Comparison of ENCODE assay signal across 11 cellular contexts in the genomic region with DNA sequence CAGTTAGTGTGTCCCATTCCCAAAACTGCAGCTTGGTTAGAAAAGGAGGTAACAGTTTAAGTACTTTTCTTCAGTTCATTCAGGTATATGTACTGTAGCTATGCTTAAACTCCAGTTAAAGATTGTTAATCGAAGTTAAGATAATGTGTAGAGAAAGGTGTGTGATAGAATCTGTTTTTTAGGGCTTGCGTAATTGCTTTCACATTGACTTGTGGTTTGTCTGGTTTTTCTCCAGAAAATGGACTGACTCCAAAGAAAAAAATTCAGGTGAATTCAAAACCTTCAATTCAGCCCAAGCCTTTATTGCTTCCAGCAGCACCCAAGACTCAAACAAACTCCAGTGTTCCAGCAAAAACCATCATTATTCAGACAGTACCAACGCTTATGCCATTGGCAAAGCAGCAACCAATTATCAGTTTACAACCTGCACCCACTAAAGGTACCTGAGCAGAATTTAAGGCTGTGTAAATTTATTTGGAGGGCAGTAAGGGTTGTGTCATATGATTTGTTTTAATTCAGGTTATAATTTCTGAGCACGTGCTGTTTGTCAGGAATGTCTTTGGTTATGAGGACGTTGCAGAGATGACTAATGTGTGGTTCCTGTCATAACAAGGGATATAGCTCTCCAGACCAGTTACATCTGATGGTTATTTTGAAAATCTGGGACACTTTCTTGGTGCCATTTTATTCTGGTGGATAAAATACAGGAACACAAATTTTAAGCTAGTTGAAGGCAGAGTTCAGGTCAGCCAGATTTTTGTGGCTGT. TPM values are rescaled to one million over a fixed set of nuclear protein-coding genes. Genes with fewer than 3 reads are reported as not detected.
A peak's percentile ranks its signal among the peaks of the same experiment; 100 is the strongest.
DNase-seq lines count a peak whose midpoint lies in the region; TF ChIP-seq lines count a peak whose summit lies in the region.
"Had no signal": no experiment of that assay in that cellular context is flagged by ENCODE, and none has a peak within 500 bp of the region (broad histone marks: within the 10 kb centered on the region; RNA-seq: fewer than 3 reads in every experiment).

No MANE protein-coding gene starts in this region.

- no peaks in the 10 kb centered on the region for H4K20me1 ChIP-seq in smooth muscle cell (ENCODE audit: low read depth)

- no peaks in the 10 kb centered on the region for H3K27me3 ChIP-seq in smooth muscle cell (ENCODE audit: low read depth)

- CTCF ChIA-PET in activated CD4-positive, alpha-beta memory T cell treated with anti-CD3 and anti-CD28 coated beads, Interleukin-2, amount 10 ng/mL, durations not matched to agents 7 days and 5 days (lab: Charles Lee) = interaction anchor here (0.6 to 2.8 kb wide), 30 partner anchors 9 to 599 kb away, joined by 3 to 97 read pairs (median 4); a partner anchor contains a TSS
- CTCF ChIA-PET in activated CD4-positive, alpha-beta memory T cell treated with anti-CD3 and anti-CD28 coated beads for 36 hours (lab: Charles Lee) = interaction anchor here (0.7 to 4.6 kb wide), 38 partner anchors 8 to 1523 kb away, joined by 3 to 144 read pairs (median 4); a partner anchor contains a TSS

- H3K9ac ChIP-seq in smooth muscle cell (ENCODE audit: low read depth) = no peak overlapping the region

- H3K9me3 ChIP-seq in smooth muscle cell (replicated peaks; ENCODE audit: low read depth) = no peaks in the 10 kb centered on the region
- H3K9me3 ChIP-seq: prostate gland had no signal

- no peak overlapping the region for H3K4me2 ChIP-seq in smooth muscle cell

- WGBS in smooth muscle cell (ENCODE audit: low lambda C conversion rate) = 67% methylated on average over 5 of the region's 5 CpGs

- DNase-seq in activated CD4-positive, alpha-beta memory T cell treated with anti-CD3 and anti-CD28 coated beads, Interleukin-2, amount 10 ng/mL, durations not matched to agents 7 days and 5 days = no peak
- DNase-seq in activated CD4-positive, alpha-beta memory T cell treated with anti-CD3 and anti-CD28 coated beads for 36 hours = no peak
- DNase-seq in activated T-helper 2 cell treated with anti-CD3 and anti-CD28 coated beads, Interferon-gamma antibody, Interleukin-2, Interleukin-4, amounts not matched to agents 10 μg/mL and 5 μg/mL and 100 μg/mL, durations not matched to agents 14 hours and 24 hours and 36 hours (ENCODE audit: low spot score) = no peak
- peak; percentile 11 for DNase-seq in fibroblast of the aortic adventitia (ENCODE audit: low read depth)
- DNase-seq in smooth muscle cell (lab: John Stamatoyannopoulos, UW; ENCODE audit: unreplicated experiment) = no peak
- no peak for DNase-seq in DMS153 (lab: John Stamatoyannopoulos, UW)
- no peak for DNase-seq in cortex of kidney (lab: John Stamatoyannopoulos, UW)
- DNase-seq in COR-L47 (lab: John Stamatoyannopoulos, UW) = no peak

- peaks cover 3% of the 10 kb centered on the region for H3K36me3 ChIP-seq in smooth muscle cell (ENCODE audit: low read depth)
- H3K36me3 ChIP-seq: prostate gland had no signal

- H3K27me3 Mint-ChIP-seq in activated CD4-positive, alpha-beta memory T cell treated with anti-CD3 and anti-CD28 coated beads, Interleukin-2, amount 10 ng/mL, durations not matched to agents 7 days and 5 days = no peaks in the 10 kb centered on the region
- no peaks in the 10 kb centered on the region for H3K27me3 Mint-ChIP-seq in activated CD4-positive, alpha-beta memory T cell treated with anti-CD3 and anti-CD28 coated beads for 36 hours
- no peaks in the 10 kb centered on the region for H3K27me3 Mint-ChIP-seq in activated T-helper 2 cell treated with anti-CD3 and anti-CD28 coated beads, Interferon-gamma antibody, Interleukin-2, Interleukin-4, amounts not matched to agents 10 μg/mL and 5 μg/mL and 100 μg/mL, durations not matched to agents 14 hours and 24 hours and 36 hours (ENCODE audit: low read depth)
- H3K27me3 Mint-ChIP-seq: activated naive CD4-positive, alpha-beta T cell treated with anti-CD3 and anti-CD28 coated beads, Interleukin-2, amount 50 U/mL, for 24 hours had no signal

- H3K9me3 Mint-ChIP-seq in activated CD4-positive, alpha-beta memory T cell treated with anti-CD3 and anti-CD28 coated beads, Interleukin-2, amount 10 ng/mL, durations not matched to agents 7 days and 5 days = no peaks in the 10 kb centered on the region
- no peaks in the 10 kb centered on the region for H3K9me3 Mint-ChIP-seq in activated CD4-positive, alpha-beta memory T cell treated with anti-CD3 and anti-CD28 coated beads for 36 hours
- H3K9me3 Mint-ChIP-seq in activated T-helper 2 cell treated with anti-CD3 and anti-CD28 coated beads, Interferon-gamma antibody, Interleukin-2, Interleukin-4, amounts not matched to agents 10 μg/mL and 5 μg/mL and 100 μg/mL, durations not matched to agents 14 hours and 24 hours and 36 hours = no peaks in the 10 kb centered on the region
- H3K9me3 Mint-ChIP-seq: activated naive CD4-positive, alpha-beta T cell treated with anti-CD3 and anti-CD28 coated beads, Interleukin-2, amount 50 U/mL, for 24 hours had no signal

- peak overlapping the region; percentile 65 for H3K27ac ChIP-seq in smooth muscle cell (ENCODE audit: low read depth)
- H3K27ac ChIP-seq: HL-60, prostate gland had no signal

- H2AFZ ChIP-seq in smooth muscle cell (ENCODE audit: low read depth) = no peak overlapping the region

- intact Hi-C loops in activated CD4-positive, alpha-beta memory T cell treated with anti-CD3 and anti-CD28 coated beads for 36 hours (cut with micrococcal nuclease) = loop anchor here (1.0 to 2.0 kb wide), 8 partner anchors 19 to 245 kb away; no protein-coding TSS in a partner anchor
- intact Hi-C loops in activated T-helper 2 cell treated with anti-CD3 and anti-CD28 coated beads, Interferon-gamma antibody, Interleukin-2, Interleukin-4, amounts not matched to agents 10 μg/mL and 5 μg/mL and 100 μg/mL, durations not matched to agents 14 hours and 24 hours and 36 hours (cut with micrococcal nuclease) = loop anchor here (1.0 to 10.0 kb wide), 4 partner anchors 115 to 603 kb away; no protein-coding TSS in a partner anchor

- no peaks in the 10 kb centered on the region for H3K79me2 ChIP-seq in smooth muscle cell (ENCODE audit: low read depth)

- H3K27ac Mint-ChIP-seq in activated CD4-positive, alpha-beta memory T cell treated with anti-CD3 and anti-CD28 coated beads, Interleukin-2, amount 10 ng/mL, durations not matched to agents 7 days and 5 days = peak overlapping the region; percentile 51
- H3K27ac Mint-ChIP-seq in activated CD4-positive, alpha-beta memory T cell treated with anti-CD3 and anti-CD28 coated beads for 36 hours = no peak overlapping the region
- H3K27ac Mint-ChIP-seq in activated T-helper 2 cell treated with anti-CD3 and anti-CD28 coated beads, Interferon-gamma antibody, Interleukin-2, Interleukin-4, amounts not matched to agents 10 μg/mL and 5 μg/mL and 100 μg/mL, durations not matched to agents 14 hours and 24 hours and 36 hours = peak overlapping the region; percentile 58

- no peak overlapping the region for H3K4me3 Mint-ChIP-seq in activated CD4-positive, alpha-beta memory T cell treated with anti-CD3 and anti-CD28 coated beads, Interleukin-2, amount 10 ng/mL, durations not matched to agents 7 days and 5 days
- H3K4me3 Mint-ChIP-seq in activated CD4-positive, alpha-beta memory T cell treated with anti-CD3 and anti-CD28 coated beads for 36 hours = no peak overlapping the region
- H3K4me3 Mint-ChIP-seq in activated T-helper 2 cell treated with anti-CD3 and anti-CD28 coated beads, Interferon-gamma antibody, Interleukin-2, Interleukin-4, amounts not matched to agents 10 μg/mL and 5 μg/mL and 100 μg/mL, durations not matched to agents 14 hours and 24 hours and 36 hours (ENCODE audit: low read depth) = peak overlapping the region; percentile 38
- H3K4me3 Mint-ChIP-seq: activated naive CD4-positive, alpha-beta T cell treated with anti-CD3 and anti-CD28 coated beads, Interleukin-2, amount 50 U/mL, for 24 hours had no signal

- TF ChIP-seq CTCF in fibroblast of the aortic adventitia (IDR thresholded peaks at IDR 0.05; ENCODE audit: insufficient read depth, low read length) (no peak), smooth muscle cell (IDR thresholded peaks at IDR 0.05; ENCODE audit: borderline replicate concordance, insufficient read depth, poor library complexity, severe bottlenecking) (no peak)

- peaks cover 60% of the 10 kb centered on the region for H3K36me3 Mint-ChIP-seq in activated CD4-positive, alpha-beta memory T cell treated with anti-CD3 and anti-CD28 coated beads, Interleukin-2, amount 10 ng/mL, durations not matched to agents 7 days and 5 days (ENCODE audit: low read depth)
- peaks cover 34% of the 10 kb centered on the region for H3K36me3 Mint-ChIP-seq in activated CD4-positive, alpha-beta memory T cell treated with anti-CD3 and anti-CD28 coated beads for 36 hours
- H3K36me3 Mint-ChIP-seq in activated T-helper 2 cell treated with anti-CD3 and anti-CD28 coated beads, Interferon-gamma antibody, Interleukin-2, Interleukin-4, amounts not matched to agents 10 μg/mL and 5 μg/mL and 100 μg/mL, durations not matched to agents 14 hours and 24 hours and 36 hours (ENCODE audit: low read depth) = peaks cover 81% of the 10 kb centered on the region

- POLR2A ChIA-PET in activated CD4-positive, alpha-beta memory T cell treated with anti-CD3 and anti-CD28 coated beads, Interleukin-2, amount 10 ng/mL, durations not matched to agents 7 days and 5 days (lab: Charles Lee) = interaction anchor here (0.8 to 2.2 kb wide), 7 partner anchors 20 to 249 kb away, joined by 3 to 9 read pairs (median 4); no protein-coding TSS in a partner anchor
- POLR2A ChIA-PET in activated CD4-positive, alpha-beta memory T cell treated with anti-CD3 and anti-CD28 coated beads for 36 hours (lab: Charles Lee) = interaction anchor here (1.5 kb wide), 1 partner anchor 245 kb away, joined by 6 read pairs; no protein-coding TSS in a partner anchor

- H3K4me3 ChIP-seq in fibroblast of the aortic adventitia (ENCODE audit: low read depth, low read length) (no peak overlapping the region), smooth muscle cell (no peak overlapping the region)
- H3K4me3 ChIP-seq: prostate gland had no signal

- H3K4me1 Mint-ChIP-seq in activated CD4-positive, alpha-beta memory T cell treated with anti-CD3 and anti-CD28 coated beads, Interleukin-2, amount 10 ng/mL, durations not matched to agents 7 days and 5 days = peaks cover 31% of the 10 kb centered on the region
- peaks cover 22% of the 10 kb centered on the region for H3K4me1 Mint-ChIP-seq in activated CD4-positive, alpha-beta memory T cell treated with anti-CD3 and anti-CD28 coated beads for 36 hours (ENCODE audit: low read depth)
- peaks cover 41% of the 10 kb centered on the region for H3K4me1 Mint-ChIP-seq in activated T-helper 2 cell treated with anti-CD3 and anti-CD28 coated beads, Interferon-gamma antibody, Interleukin-2, Interleukin-4, amounts not matched to agents 10 μg/mL and 5 μg/mL and 100 μg/mL, durations not matched to agents 14 hours and 24 hours and 36 hours (ENCODE audit: low read depth)

- H3F3A ChIP-seq in smooth muscle cell (ENCODE audit: low read depth) = no peaks in the 10 kb centered on the region

- H3K4me1 ChIP-seq in smooth muscle cell (ENCODE audit: low read depth) = no peaks in the 10 kb centered on the region
- H3K4me1 ChIP-seq: prostate gland had no signal

RNA-seq across cellular contexts. Expression of a gene that starts 26.0 kb away (rescaled TPM):
- total RNA-seq in activated CD4-positive, alpha-beta memory T cell treated with anti-CD3 and anti-CD28 coated beads, Interleukin-2, amount 10 ng/mL, durations not matched to agents 7 days and 5 days = 10 to 100 TPM; 19.3 TPM
- 10 to 100 TPM; 20.8 to 23.0 TPM for total RNA-seq in activated CD4-positive, alpha-beta memory T cell treated with anti-CD3 and anti-CD28 coated beads for 36 hours
- 29.6 and 30.4 TPM in 2 replicates for total RNA-seq in activated T-helper 2 cell treated with anti-CD3 and anti-CD28 coated beads, Interferon-gamma antibody, Interleukin-2, Interleukin-4, amounts not matched to agents 10 μg/mL and 5 μg/mL and 100 μg/mL, durations not matched to agents 14 hours and 24 hours and 36 hours
- total RNA-seq in fibroblast of the aortic adventitia (ENCODE audit: low replicate concordance) = 13.7 and 32.8 TPM in 2 replicates
- total RNA-seq in smooth muscle cell = 22.9 and 25.5 TPM in 2 replicates
- 7.8 and 9.3 TPM in 2 replicates for polyA plus RNA-seq in smooth muscle cell

RNA-seq across cellular contexts. Expression of a gene that starts 42.5 kb away (rescaled TPM):
- total RNA-seq in activated CD4-positive, alpha-beta memory T cell treated with anti-CD3 and anti-CD28 coated beads, Interleukin-2, amount 10 ng/mL, durations not matched to agents 7 days and 5 days = 10 to 100 TPM; 23.4 to 23.5 TPM
- 10 to 100 TPM; 25.9 to 28.5 TPM for total RNA-seq in activated CD4-positive, alpha-beta memory T cell treated with anti-CD3 and anti-CD28 coated beads for 36 hours
- total RNA-seq in activated T-helper 2 cell treated with anti-CD3 and anti-CD28 coated beads, Interferon-gamma antibody, Interleukin-2, Interleukin-4, amounts not matched to agents 10 μg/mL and 5 μg/mL and 100 μg/mL, durations not matched to agents 14 hours and 24 hours and 36 hours = 31.2 and 38.0 TPM in 2 replicates
- total RNA-seq in fibroblast of the aortic adventitia (ENCODE audit: low replicate concordance) = 23.6 and 27.8 TPM in 2 replicates
- total RNA-seq in smooth muscle cell = 39.3 and 45.7 TPM in 2 replicates
- polyA plus RNA-seq in smooth muscle cell = 39.2 and 41.8 TPM in 2 replicates
